2 cellular contexts compared by ENCODE assay signal in the genomic region with DNA sequence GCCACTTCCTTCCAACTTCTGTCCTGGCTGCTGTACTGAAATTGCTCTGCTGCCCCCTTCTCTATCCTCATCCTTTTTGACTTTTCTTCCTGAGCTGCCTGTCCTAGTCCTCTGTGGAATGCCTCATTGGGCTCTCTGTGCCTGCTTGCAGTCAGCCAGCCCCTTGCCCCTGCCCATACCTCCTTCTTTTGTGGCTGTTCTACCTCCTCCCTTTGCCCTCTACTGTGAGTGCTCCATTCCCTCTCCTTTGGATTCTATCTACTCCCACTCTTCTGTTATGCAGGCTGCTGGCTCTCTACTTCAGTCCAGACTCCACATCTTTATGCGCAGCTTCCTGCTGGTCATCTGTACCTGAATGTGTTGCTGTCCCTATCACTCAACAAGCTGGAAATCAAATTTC.
TF ChIP-seq lines count a peak whose summit lies in the region.

No MANE protein-coding gene starts in this region.

TF ChIP-seq in GM23338, 12 proteins besides CTCF, POLR2A, EP300 and RAD21:
- TF ChIP-seq EZH2phosphoT487 (IDR thresholded peaks at IDR 0.05; ENCODE audit: unreplicated experiment) = no peak
- no peak for TF ChIP-seq POLR2AphosphoS5 (IDR thresholded peaks at IDR 0.05; ENCODE audit: low read depth)

TF ChIP-seq in H1, 55 proteins besides CTCF, POLR2A, EP300 and RAD21:
- TF ChIP-seq, protein P1, sequence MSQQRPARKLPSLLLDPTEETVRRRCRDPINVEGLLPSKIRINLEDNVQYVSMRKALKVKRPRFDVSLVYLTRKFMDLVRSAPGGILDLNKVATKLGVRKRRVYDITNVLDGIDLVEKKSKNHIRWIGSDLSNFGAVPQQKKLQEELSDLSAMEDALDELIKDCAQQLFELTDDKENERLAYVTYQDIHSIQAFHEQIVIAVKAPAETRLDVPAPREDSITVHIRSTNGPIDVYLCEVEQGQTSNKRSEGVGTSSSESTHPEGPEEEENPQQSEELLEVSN (IDR thresholded peaks at IDR 0.05) = no peak
- TF ChIP-seq, protein P2, sequence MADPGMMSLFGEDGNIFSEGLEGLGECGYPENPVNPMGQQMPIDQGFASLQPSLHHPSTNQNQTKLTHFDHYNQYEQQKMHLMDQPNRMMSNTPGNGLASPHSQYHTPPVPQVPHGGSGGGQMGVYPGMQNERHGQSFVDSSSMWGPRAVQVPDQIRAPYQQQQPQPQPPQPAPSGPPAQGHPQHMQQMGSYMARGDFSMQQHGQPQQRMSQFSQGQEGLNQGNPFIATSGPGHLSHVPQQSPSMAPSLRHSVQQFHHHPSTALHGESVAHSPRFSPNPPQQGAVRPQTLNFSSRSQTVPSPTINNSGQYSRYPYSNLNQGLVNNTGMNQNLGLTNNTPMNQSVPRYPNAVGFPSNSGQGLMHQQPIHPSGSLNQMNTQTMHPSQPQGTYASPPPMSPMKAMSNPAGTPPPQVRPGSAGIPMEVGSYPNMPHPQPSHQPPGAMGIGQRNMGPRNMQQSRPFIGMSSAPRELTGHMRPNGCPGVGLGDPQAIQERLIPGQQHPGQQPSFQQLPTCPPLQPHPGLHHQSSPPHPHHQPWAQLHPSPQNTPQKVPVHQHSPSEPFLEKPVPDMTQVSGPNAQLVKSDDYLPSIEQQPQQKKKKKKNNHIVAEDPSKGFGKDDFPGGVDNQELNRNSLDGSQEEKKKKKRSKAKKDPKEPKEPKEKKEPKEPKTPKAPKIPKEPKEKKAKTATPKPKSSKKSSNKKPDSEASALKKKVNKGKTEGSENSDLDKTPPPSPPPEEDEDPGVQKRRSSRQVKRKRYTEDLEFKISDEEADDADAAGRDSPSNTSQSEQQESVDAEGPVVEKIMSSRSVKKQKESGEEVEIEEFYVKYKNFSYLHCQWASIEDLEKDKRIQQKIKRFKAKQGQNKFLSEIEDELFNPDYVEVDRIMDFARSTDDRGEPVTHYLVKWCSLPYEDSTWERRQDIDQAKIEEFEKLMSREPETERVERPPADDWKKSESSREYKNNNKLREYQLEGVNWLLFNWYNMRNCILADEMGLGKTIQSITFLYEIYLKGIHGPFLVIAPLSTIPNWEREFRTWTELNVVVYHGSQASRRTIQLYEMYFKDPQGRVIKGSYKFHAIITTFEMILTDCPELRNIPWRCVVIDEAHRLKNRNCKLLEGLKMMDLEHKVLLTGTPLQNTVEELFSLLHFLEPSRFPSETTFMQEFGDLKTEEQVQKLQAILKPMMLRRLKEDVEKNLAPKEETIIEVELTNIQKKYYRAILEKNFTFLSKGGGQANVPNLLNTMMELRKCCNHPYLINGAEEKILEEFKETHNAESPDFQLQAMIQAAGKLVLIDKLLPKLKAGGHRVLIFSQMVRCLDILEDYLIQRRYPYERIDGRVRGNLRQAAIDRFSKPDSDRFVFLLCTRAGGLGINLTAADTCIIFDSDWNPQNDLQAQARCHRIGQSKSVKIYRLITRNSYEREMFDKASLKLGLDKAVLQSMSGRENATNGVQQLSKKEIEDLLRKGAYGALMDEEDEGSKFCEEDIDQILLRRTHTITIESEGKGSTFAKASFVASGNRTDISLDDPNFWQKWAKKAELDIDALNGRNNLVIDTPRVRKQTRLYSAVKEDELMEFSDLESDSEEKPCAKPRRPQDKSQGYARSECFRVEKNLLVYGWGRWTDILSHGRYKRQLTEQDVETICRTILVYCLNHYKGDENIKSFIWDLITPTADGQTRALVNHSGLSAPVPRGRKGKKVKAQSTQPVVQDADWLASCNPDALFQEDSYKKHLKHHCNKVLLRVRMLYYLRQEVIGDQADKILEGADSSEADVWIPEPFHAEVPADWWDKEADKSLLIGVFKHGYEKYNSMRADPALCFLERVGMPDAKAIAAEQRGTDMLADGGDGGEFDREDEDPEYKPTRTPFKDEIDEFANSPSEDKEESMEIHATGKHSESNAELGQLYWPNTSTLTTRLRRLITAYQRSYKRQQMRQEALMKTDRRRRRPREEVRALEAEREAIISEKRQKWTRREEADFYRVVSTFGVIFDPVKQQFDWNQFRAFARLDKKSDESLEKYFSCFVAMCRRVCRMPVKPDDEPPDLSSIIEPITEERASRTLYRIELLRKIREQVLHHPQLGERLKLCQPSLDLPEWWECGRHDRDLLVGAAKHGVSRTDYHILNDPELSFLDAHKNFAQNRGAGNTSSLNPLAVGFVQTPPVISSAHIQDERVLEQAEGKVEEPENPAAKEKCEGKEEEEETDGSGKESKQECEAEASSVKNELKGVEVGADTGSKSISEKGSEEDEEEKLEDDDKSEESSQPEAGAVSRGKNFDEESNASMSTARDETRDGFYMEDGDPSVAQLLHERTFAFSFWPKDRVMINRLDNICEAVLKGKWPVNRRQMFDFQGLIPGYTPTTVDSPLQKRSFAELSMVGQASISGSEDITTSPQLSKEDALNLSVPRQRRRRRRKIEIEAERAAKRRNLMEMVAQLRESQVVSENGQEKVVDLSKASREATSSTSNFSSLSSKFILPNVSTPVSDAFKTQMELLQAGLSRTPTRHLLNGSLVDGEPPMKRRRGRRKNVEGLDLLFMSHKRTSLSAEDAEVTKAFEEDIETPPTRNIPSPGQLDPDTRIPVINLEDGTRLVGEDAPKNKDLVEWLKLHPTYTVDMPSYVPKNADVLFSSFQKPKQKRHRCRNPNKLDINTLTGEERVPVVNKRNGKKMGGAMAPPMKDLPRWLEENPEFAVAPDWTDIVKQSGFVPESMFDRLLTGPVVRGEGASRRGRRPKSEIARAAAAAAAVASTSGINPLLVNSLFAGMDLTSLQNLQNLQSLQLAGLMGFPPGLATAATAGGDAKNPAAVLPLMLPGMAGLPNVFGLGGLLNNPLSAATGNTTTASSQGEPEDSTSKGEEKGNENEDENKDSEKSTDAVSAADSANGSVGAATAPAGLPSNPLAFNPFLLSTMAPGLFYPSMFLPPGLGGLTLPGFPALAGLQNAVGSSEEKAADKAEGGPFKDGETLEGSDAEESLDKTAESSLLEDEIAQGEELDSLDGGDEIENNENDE (IDR thresholded peaks at IDR 0.05; ENCODE audit: insufficient replicate concordance, low read length) = no peak
- TF ChIP-seq SAP30 (IDR thresholded peaks at IDR 0.05; ENCODE audit: insufficient read depth, insufficient replicate concordance, low read length) (no peak), CREB1 (IDR thresholded peaks at IDR 0.05) (no peak), TAF7 (optimal IDR thresholded peaks at IDR 0.05; ENCODE audit: borderline replicate concordance, low read depth, low read length) (no peak), BRCA1 (IDR thresholded peaks at IDR 0.05; ENCODE audit: low read depth, low read length) (no peak), SP4 (IDR thresholded peaks at IDR 0.05; ENCODE audit: low read length) (no peak), SP1 (IDR thresholded peaks at IDR 0.05; ENCODE audit: low read depth, low read length) (no peak), TCF12 (IDR thresholded peaks at IDR 0.05; ENCODE audit: low read depth, low read length) (no peak), GTF2F1 (IDR thresholded peaks at IDR 0.05; ENCODE audit: borderline replicate concordance, low read depth, low read length) (no peak), TAF1 (IDR thresholded peaks at IDR 0.05; ENCODE audit: low read depth, low read length) (no peak), SUZ12 (IDR thresholded peaks at IDR 0.05; ENCODE audit: low read length) (no peak), KDM1A (IDR thresholded peaks at IDR 0.05; ENCODE audit: borderline replicate concordance, low read length) (no peak), RXRA (IDR thresholded peaks at IDR 0.05; ENCODE audit: insufficient read depth, low read depth, low read length) (no peak), RBBP5 (IDR thresholded peaks at IDR 0.05; ENCODE audit: borderline replicate concordance, low read depth, low read length) (no peak), BACH1 (IDR thresholded peaks at IDR 0.05; ENCODE audit: low read length) (no peak)
- TF ChIP-seq, protein P3, sequence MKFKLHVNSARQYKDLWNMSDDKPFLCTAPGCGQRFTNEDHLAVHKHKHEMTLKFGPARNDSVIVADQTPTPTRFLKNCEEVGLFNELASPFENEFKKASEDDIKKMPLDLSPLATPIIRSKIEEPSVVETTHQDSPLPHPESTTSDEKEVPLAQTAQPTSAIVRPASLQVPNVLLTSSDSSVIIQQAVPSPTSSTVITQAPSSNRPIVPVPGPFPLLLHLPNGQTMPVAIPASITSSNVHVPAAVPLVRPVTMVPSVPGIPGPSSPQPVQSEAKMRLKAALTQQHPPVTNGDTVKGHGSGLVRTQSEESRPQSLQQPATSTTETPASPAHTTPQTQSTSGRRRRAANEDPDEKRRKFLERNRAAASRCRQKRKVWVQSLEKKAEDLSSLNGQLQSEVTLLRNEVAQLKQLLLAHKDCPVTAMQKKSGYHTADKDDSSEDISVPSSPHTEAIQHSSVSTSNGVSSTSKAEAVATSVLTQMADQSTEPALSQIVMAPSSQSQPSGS (IDR thresholded peaks at IDR 0.05; ENCODE audit: low read length) = no peak
- TF ChIP-seq, protein P4, sequence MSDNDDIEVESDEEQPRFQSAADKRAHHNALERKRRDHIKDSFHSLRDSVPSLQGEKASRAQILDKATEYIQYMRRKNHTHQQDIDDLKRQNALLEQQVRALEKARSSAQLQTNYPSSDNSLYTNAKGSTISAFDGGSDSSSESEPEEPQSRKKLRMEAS (IDR thresholded peaks at IDR 0.05) = no peak
TF ChIP-seq in H1: peak in this region for 0.
